Comparison of ENCODE assay signal across 8 cellular contexts in the genomic region with DNA sequence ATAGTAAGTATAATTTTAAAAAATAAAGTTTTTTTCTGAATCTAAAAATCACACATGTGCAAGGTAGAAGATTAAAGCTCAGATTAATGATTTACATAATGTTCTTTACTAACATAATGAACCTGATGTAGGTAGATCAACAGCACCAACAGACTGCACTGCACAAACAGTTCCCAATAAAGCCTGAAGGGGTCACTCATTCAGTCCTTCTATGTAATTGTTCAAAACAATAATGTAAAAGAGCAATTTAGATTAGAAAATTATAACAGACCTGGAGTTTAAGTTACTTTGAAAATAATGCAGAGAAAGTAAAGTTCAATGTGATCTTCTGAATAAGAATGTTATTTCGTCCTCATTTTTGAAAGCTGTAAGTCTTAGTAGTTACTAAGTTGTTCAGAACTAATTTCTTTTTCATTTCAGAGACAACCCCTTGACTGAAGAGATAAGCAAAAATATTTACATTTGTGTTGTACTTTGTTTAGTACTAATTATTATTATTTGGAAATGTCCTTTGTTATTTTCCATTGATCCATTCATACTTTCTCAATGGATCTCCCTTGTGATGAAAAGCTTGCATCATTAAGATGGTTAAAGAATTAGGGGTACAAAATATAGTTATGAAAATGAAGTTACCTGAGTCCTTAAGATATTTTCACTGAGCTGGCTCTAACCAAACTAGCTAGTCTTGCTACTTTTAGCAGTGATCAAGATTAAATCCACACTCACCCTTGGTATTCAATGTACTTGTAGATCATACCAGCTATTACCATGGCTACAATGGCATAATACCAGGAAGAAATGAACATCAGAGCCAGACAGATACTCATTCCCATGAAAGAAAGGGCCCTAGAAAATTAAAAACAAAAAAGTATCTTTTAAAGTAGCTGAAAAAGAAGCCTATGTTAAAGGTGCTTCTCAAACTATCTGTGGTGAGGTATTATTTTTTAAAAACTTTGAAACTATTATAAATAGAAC. TPM values are rescaled to one million over a fixed set of nuclear protein-coding genes. Genes with fewer than 3 reads are reported as not detected.
A peak's percentile ranks its signal among the peaks of the same experiment; 100 is the strongest.
DNase-seq lines count a peak whose midpoint lies in the region; ATAC-seq lines count a peak whose summit lies in the region.

No MANE protein-coding gene starts in this region.

- H3K79me1 ChIP-seq in mesendoderm (ENCODE audit: low read length) = no peaks in the 10 kb centered on the region

- H3K9ac ChIP-seq in mesendoderm (ENCODE audit: low read length) = no peak overlapping the region

- H3K4ac ChIP-seq in mesendoderm (ENCODE audit: low read depth, low read length) = no peak overlapping the region

- no peak overlapping the region for H3K27ac ChIP-seq in mesendoderm (ENCODE audit: low read depth, low read length)

- no peak overlapping the region for H3K18ac ChIP-seq in mesendoderm (ENCODE audit: low read length)

- no peak overlapping the region for H3K4me2 ChIP-seq in mesendoderm (ENCODE audit: low read length)

- no peak overlapping the region for H2BK120ac ChIP-seq in mesendoderm (ENCODE audit: low read depth, low read length)

- no peak overlapping the region for H2BK5ac ChIP-seq in mesendoderm (ENCODE audit: low read length)

- H4K5ac ChIP-seq in mesendoderm (ENCODE audit: low read length) = no peak overlapping the region

- no peak overlapping the region for H3K23ac ChIP-seq in mesendoderm (ENCODE audit: low read length)

- H2AK5ac ChIP-seq in mesendoderm (ENCODE audit: low read length) = no peak overlapping the region

- H3K79me2 ChIP-seq in mesendoderm (ENCODE audit: control insufficient read depth, insufficient read depth, low read length) = no peaks in the 10 kb centered on the region

- no CpG with 5 or more reads among the region's 1 CpG for WGBS in mesendoderm (ENCODE audit: extremely low coverage, insufficient coverage, low lambda C conversion rate)

- H3K4me1 ChIP-seq in mesendoderm (ENCODE audit: control insufficient read depth, low read depth, low read length) = no peaks in the 10 kb centered on the region

- H3K36me3 ChIP-seq in mesendoderm (ENCODE audit: control insufficient read depth, insufficient read depth, low read length) = no peaks in the 10 kb centered on the region

- DNase-seq in activated T-cell treated with anti-CD3 and anti-CD28 coated beads for 24 hours (ENCODE audit: low read depth) (peak; percentile 18), SK-N-DZ (ENCODE audit: low spot score) (peak; percentile 19), dedifferentiated amniotic fluid mesenchymal stem cell (ENCODE audit: extremely low spot score) (peak; percentile 45), mesendoderm (peak; percentile 39), GM19240 (ENCODE audit: insufficient read length, low spot score) (no peak), NCI-H345 treated with DMSO at 0.1 percent for 48 hours (lab: John Stamatoyannopoulos, UW; ENCODE audit: unreplicated experiment) (no peak)
- DNase-seq in activated T-cell treated with anti-CD3 and anti-CD28 coated beads, Interleukin-2, amount 50 U/mL, for 48 hours = no peak

- no peak overlapping the region for H2BK15ac ChIP-seq in mesendoderm (replicated peaks; ENCODE audit: low read depth)

- H3K27me3 ChIP-seq in mesendoderm (ENCODE audit: insufficient read depth, low read length, poor library complexity) = no peaks in the 10 kb centered on the region

- H3K4me3 ChIP-seq in mesendoderm (ENCODE audit: low read length) = no peak overlapping the region

- ATAC-seq in HG02798 (IDR thresholded peaks at IDR 0.05; ENCODE audit: poor library complexity, unreplicated experiment) = peak; percentile 65

- no peak overlapping the region for H3K56ac ChIP-seq in mesendoderm (ENCODE audit: low read length)

- no peak overlapping the region for H4K8ac ChIP-seq in mesendoderm (ENCODE audit: low read depth, low read length)

RNA-seq across cellular contexts. Expression of gene EMC4, which starts 16.8 kb away (rescaled TPM):
- polyA plus RNA-seq in SK-N-DZ (2014; cell fraction: cytosol; rRNA removed) = 212 and 269 TPM in 2 replicates
- 91.0 and 140 TPM in 2 replicates for polyA plus RNA-seq in SK-N-DZ (2014; cell fraction: nucleus; rRNA removed)
- 174 TPM for polyA plus RNA-seq in mesendoderm (2013, experiment 1 of 2)
- 176 TPM for polyA plus RNA-seq in mesendoderm (2013, experiment 2 of 2)

RNA-seq across cellular contexts. Expression of gene KATNBL1, which starts 31.8 kb away (rescaled TPM):
- 66.1 and 82.3 TPM in 2 replicates for polyA plus RNA-seq in SK-N-DZ (2014; cell fraction: cytosol; rRNA removed)
- 115 and 131 TPM in 2 replicates for polyA plus RNA-seq in SK-N-DZ (2014; cell fraction: nucleus; rRNA removed)
- 14.6 TPM for polyA plus RNA-seq in mesendoderm (2013, experiment 1 of 2)
- 14.2 TPM for polyA plus RNA-seq in mesendoderm (2013, experiment 2 of 2)

Comparison
In these comparisons a context has a peak if more than half of its experiments do, and no peak if none do; other contexts are left out.
1. DNase-seq: peak in activated T-cell treated with anti-CD3 and anti-CD28 coated beads for 24 hours (single experiment), SK-N-DZ (single experiment), dedifferentiated amniotic fluid mesenchymal stem cell (single experiment) and mesendoderm (single experiment); none in activated T-cell treated with anti-CD3 and anti-CD28 coated beads, Interleukin-2, amount 50 U/mL, for 48 hours (0 of 2), GM19240 (single experiment) and NCI-H345 treated with DMSO at 0.1 percent for 48 hours (single experiment).